In genomic region chrX:114611018-114611619, GRCh38 we compare ENCODE assay signal across 10 cellular contexts. TPM values are rescaled to one million over a fixed set of nuclear protein-coding genes. Genes with fewer than 3 reads are reported as not detected.
DNase-seq lines count a peak whose midpoint lies in the region; ATAC-seq and TF ChIP-seq lines count a peak whose summit lies in the region.
"Had no signal": no experiment of that assay in that cellular context is flagged by ENCODE, and none has a peak within 500 bp of the region (broad histone marks: within the 10 kb centered on the region; RNA-seq: fewer than 3 reads in every experiment).

No MANE protein-coding gene starts in this region.

- H3K9ac ChIP-seq in mesendoderm (ENCODE audit: low read length), result no peak overlapping the region

- H3K27me3 ChIP-seq in GM06990 (replicated peaks; ENCODE audit: control insufficient read depth, insufficient read depth, low read length) (no peaks in the 10 kb centered on the region), mesendoderm (ENCODE audit: insufficient read depth, low read length, poor library complexity) (no peaks in the 10 kb centered on the region)

- no peak overlapping the region for H3K4ac ChIP-seq in mesendoderm (ENCODE audit: low read depth, low read length)

- no peak overlapping the region for H3K23ac ChIP-seq in mesendoderm (ENCODE audit: low read length)

- H3K56ac ChIP-seq in mesendoderm (ENCODE audit: low read length), result no peak overlapping the region

- no peak overlapping the region for H3K27ac ChIP-seq in mesendoderm (ENCODE audit: low read depth, low read length)

- peak; percentile 82 for TF ChIP-seq CTCF in GM06990 (IDR thresholded peaks at IDR 0.05; ENCODE audit: insufficient read depth, low read length, poor library complexity, severe bottlenecking)

- H3K79me2 ChIP-seq in mesendoderm (ENCODE audit: control insufficient read depth, insufficient read depth, low read length), result no peaks in the 10 kb centered on the region

- ATAC-seq in HG02759 (IDR thresholded peaks at IDR 0.05; ENCODE audit: unreplicated experiment), result peak; percentile 80
- ATAC-seq in HG02852 (IDR thresholded peaks at IDR 0.05; ENCODE audit: unreplicated experiment), result no peak
- ATAC-seq: naive thymus-derived CD8-positive, alpha-beta T cell; T-cell had no signal

- H3K18ac ChIP-seq in mesendoderm (ENCODE audit: low read length), result no peak overlapping the region

- no peaks in the 10 kb centered on the region for H3K79me1 ChIP-seq in mesendoderm (ENCODE audit: low read length)

- H4K8ac ChIP-seq in mesendoderm (ENCODE audit: low read depth, low read length), result no peak overlapping the region

- no peak overlapping the region for H3K4me2 ChIP-seq in mesendoderm (ENCODE audit: low read length)

- no peaks in the 10 kb centered on the region for H3K4me1 ChIP-seq in mesendoderm (ENCODE audit: control insufficient read depth, low read depth, low read length)

- H2BK120ac ChIP-seq in mesendoderm (ENCODE audit: low read depth, low read length), result no peak overlapping the region

- DNase-seq in Ammon's horn (ENCODE audit: low spot score) (peak; percentile 4), GM06990 (ENCODE audit: extremely low read depth, insufficient read length) (peak; percentile 3), NCI-H524 (lab: John Stamatoyannopoulos, UW) (peak; percentile 7 to 70), cerebellum (ENCODE audit: low spot score) (peak; percentile 2), mesendoderm (peak; percentile 30)
- no peak for DNase-seq in activated CD4-positive, CD25-positive, alpha-beta regulatory T cell (lab: John Stamatoyannopoulos, UW)

- no CpG with 5 or more reads among the region's 11 CpGs for WGBS in mesendoderm (ENCODE audit: extremely low coverage, insufficient coverage, low lambda C conversion rate)

- no peaks in the 10 kb centered on the region for H3K36me3 ChIP-seq in GM06990 (ENCODE audit: control insufficient read depth, insufficient read depth, low read length)
- no peaks in the 10 kb centered on the region for H3K36me3 ChIP-seq in mesendoderm (ENCODE audit: control insufficient read depth, insufficient read depth, low read length)

- H2AK5ac ChIP-seq in mesendoderm (ENCODE audit: low read length), result no peak overlapping the region

- no peak overlapping the region for H2BK5ac ChIP-seq in mesendoderm (ENCODE audit: low read length)

- no peak overlapping the region for H4K5ac ChIP-seq in mesendoderm (ENCODE audit: low read length)

- no peak overlapping the region for H2BK15ac ChIP-seq in mesendoderm (replicated peaks; ENCODE audit: low read depth)

- no peak overlapping the region for H3K4me3 ChIP-seq in GM06990 (replicated peaks; ENCODE audit: low read depth, low read length)
- no peak overlapping the region for H3K4me3 ChIP-seq in mesendoderm (ENCODE audit: low read length)

RNA-seq across cellular contexts. Expression of gene HTR2C, which starts 27.2 kb away (rescaled TPM):
- total RNA-seq in cerebellum, result 3.3 TPM
- polyA plus RNA-seq in mesendoderm (2013, experiment 1 of 2), result 0.29 TPM
- polyA plus RNA-seq in mesendoderm (2013, experiment 2 of 2), result 0.34 TPM
- total RNA-seq: naive thymus-derived CD8-positive, alpha-beta T cell; T-cell had no signal
- polyA plus RNA-seq: naive thymus-derived CD8-positive, alpha-beta T cell had no signal

Comparison
In these comparisons a context has a peak if more than half of its experiments do, and no peak if none do; other contexts are left out.
1. DNase-seq: peak in Ammon's horn (single experiment), GM06990 (single experiment), NCI-H524 (2 of 2), cerebellum (single experiment) and mesendoderm (single experiment); none in activated CD4-positive, CD25-positive, alpha-beta regulatory T cell (0 of 4).